Comparison of ENCODE assay signal across 13 cellular contexts in the genomic region with DNA sequence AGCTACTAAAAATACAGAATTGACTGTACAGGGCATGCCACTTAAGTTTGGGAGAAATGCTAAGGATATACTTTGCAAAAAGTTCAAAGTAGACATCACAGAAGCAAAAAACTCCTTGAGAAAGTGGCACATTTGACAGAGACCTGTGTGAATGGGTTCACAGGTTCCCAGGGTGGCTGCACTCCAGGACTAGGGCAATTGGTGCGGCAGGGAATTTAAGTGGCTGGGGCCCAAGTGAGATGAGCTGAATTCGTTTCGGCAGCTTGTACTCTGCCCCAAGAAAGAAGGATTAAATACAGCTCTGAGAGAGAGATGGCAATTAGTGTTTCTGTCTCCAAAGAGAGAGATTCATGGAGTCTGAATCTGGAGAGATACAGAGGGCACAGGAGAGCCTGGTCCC.
DNase-seq lines count a peak whose midpoint lies in the region.
"Had no signal": no experiment of that assay in that cellular context is flagged by ENCODE, and none has a peak within 500 bp of the region (broad histone marks: within the 10 kb centered on the region; RNA-seq: fewer than 3 reads in every experiment).

No MANE protein-coding gene starts in this region.

- H3K79me1 ChIP-seq in neuronal stem cell (ENCODE audit: low read depth, low read length), result no peaks in the 10 kb centered on the region

- no peaks in the 10 kb centered on the region for H3K36me3 ChIP-seq in neuronal stem cell (replicated peaks in 1 of 2; ENCODE audit: control insufficient read depth in 2 of 2, insufficient read depth in 2 of 2, low read length in 2 of 2)

- no peak overlapping the region for H3K9ac ChIP-seq in neuronal stem cell (ENCODE audit: low read depth, low read length, poor library complexity)

- H4K8ac ChIP-seq in neuronal stem cell (ENCODE audit: low read depth, low read length), result no peak overlapping the region

- WGBS in neuronal stem cell (ENCODE audit: extremely low coverage in 2 of 2, insufficient read length in 2 of 2, insufficient replicate concordance in 1 of 2), 2 donors, result no CpG with 5 or more reads among the region's 3 CpGs

- no peak overlapping the region for H2BK15ac ChIP-seq in neuronal stem cell (ENCODE audit: low read length)

- peaks cover 0 to 11% of the 10 kb centered on the region in 2 donors for H3K4me1 ChIP-seq in neuronal stem cell (ENCODE audit: control insufficient read depth in 2 of 2, insufficient read depth in 1 of 2, low read depth in 1 of 2, low read length in 2 of 2)

- H3K14ac ChIP-seq in neuronal stem cell (ENCODE audit: low read length), result no peak overlapping the region

- H3K18ac ChIP-seq in neuronal stem cell (ENCODE audit: low read length), result no peak overlapping the region

- H4K91ac ChIP-seq in neuronal stem cell (ENCODE audit: low read depth, low read length, poor library complexity), result no peak overlapping the region

- no peak overlapping the region for H2BK12ac ChIP-seq in neuronal stem cell (ENCODE audit: low read length)

- H2AK5ac ChIP-seq in neuronal stem cell (ENCODE audit: low read depth, low read length), result no peak overlapping the region

- H3K4me3 ChIP-seq in neuronal stem cell (ENCODE audit: low read length in 2 of 2), result no peak overlapping the region

- no peak overlapping the region for H2BK120ac ChIP-seq in neuronal stem cell (ENCODE audit: low read depth, low read length)

- H2BK5ac ChIP-seq in neuronal stem cell (ENCODE audit: low read length), result no peak overlapping the region

- H3K9me3 ChIP-seq in neuronal stem cell (replicated peaks in 1 of 2; ENCODE audit: control insufficient read depth in 2 of 2, insufficient read depth in 1 of 2, low read depth in 1 of 2, low read length in 2 of 2), result peaks cover 0 to 2% of the 10 kb centered on the region in 2 donors

- peak overlapping the region; percentile 65 for H3K27ac ChIP-seq in neuronal stem cell (replicated peaks; ENCODE audit: low read length)

- intact Hi-C loops in head of caudate nucleus (cut with DNase I), result no loop called here

- H2AFZ ChIP-seq in neuronal stem cell (ENCODE audit: low read length), result no peak overlapping the region

- no peak overlapping the region for H3K4ac ChIP-seq in neuronal stem cell (ENCODE audit: low read length)

- no peak overlapping the region for H3K4me2 ChIP-seq in neuronal stem cell (ENCODE audit: insufficient read depth, low read length, poor library complexity, severe bottlenecking)

- no peaks in the 10 kb centered on the region for H3K27me3 ChIP-seq in neuronal stem cell (ENCODE audit: control insufficient read depth in 3 of 3, insufficient read depth in 3 of 3, low read depth in 1 of 3, low read length in 3 of 3)

- no peak overlapping the region for H3K23ac ChIP-seq in neuronal stem cell (ENCODE audit: low read depth, low read length, poor library complexity)

- DNase-seq in Ammon's horn (ENCODE audit: low spot score) (peak; percentile 60), amygdala (lab: John Stamatoyannopoulos, UW) (peak in 32 of 56 donors; percentile 0 to 48 (median 14)), head of caudate nucleus (peak in 32 of 42 donors; percentile 7 to 65 (median 30)), neuronal stem cell (ENCODE audit: low spot score) (no peak), NCI-H446 treated with DMSO at 0.1 percent for 48 hours (lab: John Stamatoyannopoulos, UW) (no peak), NCI-H524 (lab: John Stamatoyannopoulos, UW) (no peak)
- DNase-seq in stimulated activated CD4-positive, alpha-beta T cell treated with anti-CD3 and anti-CD28 coated beads, Interleukin-1b, Interleukin-23, amount 100 ng/mL, for 48 hours, result no peak
- no peak for DNase-seq in activated CD4-positive, alpha-beta T cell treated with anti-CD3 and anti-CD28 coated beads, Interleukin-2, amount 50 U/mL, for 48 hours
- DNase-seq: DMS153, NCI-H1105, NCI-H1694 treated with DMSO at 0.1 percent for 48 hours, NCI-H345, PC-3 had no signal

Comparison
In these comparisons a context has a peak if more than half of its experiments do, and no peak if none do; other contexts are left out.
1. DNase-seq: peak in Ammon's horn (single experiment), amygdala (32 of 56) and head of caudate nucleus (32 of 42); none in neuronal stem cell (single experiment), NCI-H446 treated with DMSO at 0.1 percent for 48 hours (single experiment), stimulated activated CD4-positive, alpha-beta T cell treated with anti-CD3 and anti-CD28 coated beads, Interleukin-1b, Interleukin-23, amount 100 ng/mL, for 48 hours (single experiment), activated CD4-positive, alpha-beta T cell treated with anti-CD3 and anti-CD28 coated beads, Interleukin-2, amount 50 U/mL, for 48 hours (0 of 2) and NCI-H524 (0 of 2).